In genomic region chr7:107251963-107252362, GRCh38 we compare ENCODE assay signal across 17 cellular contexts.
"Had no signal": no experiment of that assay in that cellular context is flagged by ENCODE, and none has a peak within 500 bp of the region (broad histone marks: within the 10 kb centered on the region; RNA-seq: fewer than 3 reads in every experiment).

No MANE protein-coding gene starts in this region.

- H3K4me1 Mint-ChIP-seq: neural crest cell; stimulated activated effector memory CD8-positive, alpha-beta T cell treated with anti-CD3 and anti-CD28 coated beads, Interleukin-12 subunit alpha, Interleukin-12 subunit beta, amount 100 ng/mL, for 72 hours had no signal

- H3K4me2 ChIP-seq: hepatocyte, smooth muscle cell had no signal

- H3K27ac ChIP-seq: hepatocyte, tibial nerve, upper lobe of right lung had no signal

- H2AFZ ChIP-seq: hepatocyte had no signal

- H3K27me3 Mint-ChIP-seq: stimulated activated naive CD8-positive, alpha-beta T cell treated with anti-CD3 and anti-CD28 coated beads, Interleukin-15, Interleukin-2, amounts not matched to agents 100 ng/mL and 50 ng/mL, for 24 hours had no signal

- DNase-seq: cortex of kidney; dorsolateral prefrontal cortex; effector CD8-positive, alpha-beta T cell; foreskin melanocyte; head of caudate nucleus; mammary epithelial cell; natural killer cell; posterior cingulate gyrus; stimulated activated CD4-positive, alpha-beta T cell treated with anti-CD3 and anti-CD28 coated beads, Interleukin-2, amount 100 ng/mL, for 48 hours; stimulated activated CD8-positive, alpha-beta memory T cell treated with anti-CD3 and anti-CD28 coated beads, Interleukin-4, amount 100 ng/mL, for 48 hours; upper lobe of right lung had no signal

- H3K9me3 ChIP-seq: tibial nerve, upper lobe of right lung had no signal

- H3K27me3 ChIP-seq: dorsolateral prefrontal cortex, hepatocyte, tibial nerve, upper lobe of right lung had no signal

- H3K4me1 ChIP-seq: tibial nerve, upper lobe of right lung had no signal

- H3K9me3 Mint-ChIP-seq: natural killer cell; stimulated activated effector memory CD8-positive, alpha-beta T cell treated with anti-CD3 and anti-CD28 coated beads, Interleukin-12 subunit alpha, Interleukin-12 subunit beta, amount 100 ng/mL, for 72 hours; stimulated activated naive CD8-positive, alpha-beta T cell treated with anti-CD3 and anti-CD28 coated beads, Interleukin-15, Interleukin-2, amounts not matched to agents 100 ng/mL and 50 ng/mL, for 24 hours had no signal

- H3K27ac Mint-ChIP-seq: natural killer cell; stimulated activated effector memory CD8-positive, alpha-beta T cell treated with anti-CD3 and anti-CD28 coated beads, Interleukin-12 subunit alpha, Interleukin-12 subunit beta, amount 100 ng/mL, for 72 hours; stimulated activated naive CD8-positive, alpha-beta T cell treated with anti-CD3 and anti-CD28 coated beads, Interleukin-15, Interleukin-2, amounts not matched to agents 100 ng/mL and 50 ng/mL, for 24 hours had no signal

- H3K4me3 Mint-ChIP-seq: natural killer cell; neural crest cell; stimulated activated effector memory CD8-positive, alpha-beta T cell treated with anti-CD3 and anti-CD28 coated beads, Interleukin-12 subunit alpha, Interleukin-12 subunit beta, amount 100 ng/mL, for 72 hours; stimulated activated naive CD8-positive, alpha-beta T cell treated with anti-CD3 and anti-CD28 coated beads, Interleukin-15, Interleukin-2, amounts not matched to agents 100 ng/mL and 50 ng/mL, for 24 hours had no signal

- H3K4me3 ChIP-seq: dorsolateral prefrontal cortex, hepatocyte, smooth muscle cell, tibial nerve, upper lobe of right lung had no signal

- ATAC-seq: natural killer cell; stimulated activated effector memory CD8-positive, alpha-beta T cell treated with anti-CD3 and anti-CD28 coated beads, Interleukin-12 subunit alpha, Interleukin-12 subunit beta, amount 100 ng/mL, for 72 hours; upper lobe of right lung had no signal

- H3K79me2 ChIP-seq: hepatocyte had no signal
